In the genomic region with DNA sequence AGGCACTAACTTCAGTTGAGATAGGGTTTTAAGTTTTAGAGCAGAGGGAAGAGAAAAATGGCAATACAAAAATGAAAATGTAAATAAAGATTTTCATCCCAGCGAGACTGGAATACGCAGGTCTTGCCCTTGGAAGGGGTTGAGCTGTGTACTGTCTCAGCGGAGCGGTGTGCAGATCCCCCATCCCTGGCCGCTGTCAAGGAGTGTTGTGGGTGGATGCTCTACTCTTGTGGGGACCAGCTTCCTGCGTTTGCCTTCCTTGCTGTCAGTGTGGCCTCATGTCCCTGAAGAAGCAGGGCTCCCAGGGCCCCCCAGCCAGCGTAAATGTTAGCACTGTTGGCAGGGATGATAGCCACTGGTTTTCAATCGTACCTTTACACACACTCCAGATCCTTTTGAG, we compare ENCODE assay signal across 30 cellular contexts.
"Had no signal": no experiment of that assay in that cellular context is flagged by ENCODE, and none has a peak within 500 bp of the region (broad histone marks: within the 10 kb centered on the region; RNA-seq: fewer than 3 reads in every experiment).

No MANE protein-coding gene starts in this region.

- H3K9me3 Mint-ChIP-seq: nephron; stimulated activated effector memory CD8-positive, alpha-beta T cell treated with anti-CD3 and anti-CD28 coated beads, Interleukin-12 subunit alpha, Interleukin-12 subunit beta, amount 100 ng/mL, for 72 hours; stimulated activated naive CD8-positive, alpha-beta T cell treated with anti-CD3 and anti-CD28 coated beads, Interleukin-15, Interleukin-2, amounts not matched to agents 100 ng/mL and 50 ng/mL, for 24 hours had no signal

- H3K27ac ChIP-seq: epithelial cell of prostate, esophagus squamous epithelium, left lung, lower lobe of right lung, pancreas, prostate gland, sigmoid colon, thoracic aorta, WERI-Rb-1 had no signal

- H3K27me3 ChIP-seq: esophagus squamous epithelium, heart right ventricle, left lung, pancreas, sigmoid colon had no signal

- H3K4me3 ChIP-seq: esophagus squamous epithelium, heart right ventricle, left lung, lower lobe of right lung, pancreas, prostate gland, sigmoid colon, thoracic aorta had no signal

- DNase-seq: activated CD4-positive, alpha-beta T cell treated with anti-CD3 and anti-CD28 coated beads, Interleukin-2, amount 50 U/mL, for 4 hours; activated CD8-positive, alpha-beta memory T cell treated with anti-CD3 and anti-CD28 coated beads, Interleukin-2, amount 50 U/mL, for 4 hours; activated gamma-delta T cell treated with Interleukin-2 at 50 U/mL for 16 hours; activated naive CD4-positive, alpha-beta T cell treated with anti-CD3 and anti-CD28 coated beads, Interleukin-2, amount 50 U/mL, for 16 hours; activated T-cell treated with anti-CD3 and anti-CD28 coated beads, Interleukin-2, amount 50 U/mL, for 1 hour; amniotic stem cell; caudate nucleus; dermis blood vessel endothelial cell; effector CD4-positive, alpha-beta T cell; esophagus squamous epithelium; foreskin melanocyte; heart right ventricle; kidney glomerular epithelial cell; lower lobe of right lung; mesendoderm; pancreas; retina; sigmoid colon; small intestine; stimulated activated CD4-positive, alpha-beta T cell treated with anti-CD3 and anti-CD28 coated beads, Interleukin-4, amount 100 ng/mL, for 24 hours; T1000; WERI-Rb-1 had no signal

- ATAC-seq: activated CD4-positive, CD25-positive, alpha-beta regulatory T cell treated with anti-CD3 and anti-CD28 coated beads, Interleukin-2, amount 50 U/mL, for 24 hours; heart right ventricle; left lung; lower lobe of right lung; pancreas had no signal

- H3K9me3 ChIP-seq: esophagus squamous epithelium, heart right ventricle, left lung, lower lobe of right lung, pancreas, prostate gland, sigmoid colon, thoracic aorta had no signal

- H3K36me3 ChIP-seq: esophagus squamous epithelium, heart right ventricle, left lung, lower lobe of right lung, pancreas, prostate gland, sigmoid colon, thoracic aorta, WERI-Rb-1 had no signal

- H3K27ac Mint-ChIP-seq: stimulated activated effector memory CD8-positive, alpha-beta T cell treated with anti-CD3 and anti-CD28 coated beads, Interleukin-12 subunit alpha, Interleukin-12 subunit beta, amount 100 ng/mL, for 72 hours; stimulated activated naive CD8-positive, alpha-beta T cell treated with anti-CD3 and anti-CD28 coated beads, Interleukin-15, Interleukin-2, amounts not matched to agents 100 ng/mL and 50 ng/mL, for 24 hours had no signal

- H3K4me1 ChIP-seq: pancreas, prostate gland had no signal

- H3K36me3 Mint-ChIP-seq: stimulated activated effector memory CD8-positive, alpha-beta T cell treated with anti-CD3 and anti-CD28 coated beads, Interleukin-12 subunit alpha, Interleukin-12 subunit beta, amount 100 ng/mL, for 72 hours had no signal

- H3K4me3 Mint-ChIP-seq: nephron; stimulated activated effector memory CD8-positive, alpha-beta T cell treated with anti-CD3 and anti-CD28 coated beads, Interleukin-12 subunit alpha, Interleukin-12 subunit beta, amount 100 ng/mL, for 72 hours; stimulated activated naive CD8-positive, alpha-beta T cell treated with anti-CD3 and anti-CD28 coated beads, Interleukin-15, Interleukin-2, amounts not matched to agents 100 ng/mL and 50 ng/mL, for 24 hours had no signal
